16 cellular contexts compared by ENCODE assay signal in the genomic region with DNA sequence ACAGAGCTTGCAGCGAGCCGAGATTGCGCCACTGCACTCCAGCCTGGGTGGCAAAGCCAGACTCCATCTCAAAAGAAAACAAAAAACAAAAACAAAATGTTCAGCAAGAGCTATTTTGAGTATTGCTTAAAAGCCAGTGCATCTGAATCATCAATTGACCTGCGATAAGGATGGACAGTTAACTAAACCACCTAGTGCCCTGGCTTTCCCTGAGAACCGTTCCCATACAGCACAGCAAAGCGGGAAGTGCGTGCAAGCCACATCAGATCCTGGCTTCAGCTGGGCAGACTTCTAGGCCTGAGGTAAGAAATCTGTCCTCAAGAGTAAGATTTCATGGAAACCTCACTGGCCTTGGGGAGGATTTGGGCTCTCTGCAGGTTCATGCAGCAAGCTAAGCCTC.
"Had no signal": no experiment of that assay in that cellular context is flagged by ENCODE, and none has a peak within 500 bp of the region (broad histone marks: within the 10 kb centered on the region; RNA-seq: fewer than 3 reads in every experiment).

No MANE protein-coding gene starts in this region.

- H3K4me3 ChIP-seq: heart right ventricle, left lung, pancreas had no signal

- H3K27ac Mint-ChIP-seq: activated CD4-positive, alpha-beta memory T cell treated with anti-CD3 and anti-CD28 coated beads for 36 hours had no signal

- H3K36me3 Mint-ChIP-seq: activated CD4-positive, alpha-beta memory T cell treated with anti-CD3 and anti-CD28 coated beads for 36 hours; stimulated activated memory B cell treated with anti-CD40 and anti-IgM and Interleukin-4, amounts not matched to agents 10 μg/mL and 1 μg/mL and 100 μg/mL, for 72 hours had no signal

- H3K36me3 ChIP-seq: heart right ventricle, left lung, neutrophil, pancreas had no signal

- H3K4me3 Mint-ChIP-seq: stimulated activated memory B cell treated with anti-CD40 and anti-IgM and Interleukin-4, amounts not matched to agents 10 μg/mL and 1 μg/mL and 100 μg/mL, for 72 hours had no signal

- DNase-seq: activated B cell treated with CpG ODN at 0.5 μM for 24 hours; activated CD4-positive, alpha-beta memory T cell treated with anti-CD3 and anti-CD28 coated beads for 36 hours; activated CD4-positive, alpha-beta T cell treated with anti-CD3 and anti-CD28 coated beads for 4 hours; activated effector memory CD4-positive, alpha-beta T cell treated with Interleukin-2 at 50 U/mL for 16 hours; activated naive CD4-positive, alpha-beta T cell treated with anti-CD3 and anti-CD28 coated beads, Interleukin-2, amount 50 U/mL, for 16 hours; activated T-cell treated with anti-CD3 and anti-CD28 coated beads, Interleukin-2, amount 50 U/mL, for 4 hours; cerebellar nuclear complex; cortex of kidney; heart right ventricle; left lung; pancreas; stimulated activated CD4-positive, alpha-beta T cell treated with anti-CD3 and anti-CD28 coated beads, Interleukin-4, amount 100 ng/mL, for 4 hours had no signal

- H3K4me1 ChIP-seq: pancreas had no signal

- H3K9me3 Mint-ChIP-seq: activated B cell treated with CpG ODN at 0.5 μM for 24 hours; activated CD4-positive, alpha-beta memory T cell treated with anti-CD3 and anti-CD28 coated beads for 36 hours; activated T-cell treated with anti-CD3 and anti-CD28 coated beads, Interleukin-2, amount 50 U/mL, for 4 hours; stimulated activated memory B cell treated with anti-CD40 and anti-IgM and Interleukin-4, amounts not matched to agents 10 μg/mL and 1 μg/mL and 100 μg/mL, for 72 hours; T-helper 2 cell treated with Interferon-gamma antibody and Interleukin-4, amounts not matched to agents 5 μg/mL and 100 μg/mL, for 36 hours had no signal

- H3K9me3 ChIP-seq: heart right ventricle, left lung, neutrophil, pancreas had no signal

- H3K27me3 ChIP-seq: heart right ventricle, left lung, neutrophil, pancreas had no signal

- H3K27me3 Mint-ChIP-seq: activated B cell treated with CpG ODN at 0.5 μM for 24 hours; activated CD4-positive, alpha-beta memory T cell treated with anti-CD3 and anti-CD28 coated beads for 36 hours; stimulated activated memory B cell treated with anti-CD40 and anti-IgM and Interleukin-4, amounts not matched to agents 10 μg/mL and 1 μg/mL and 100 μg/mL, for 72 hours had no signal

- H3K27ac ChIP-seq: heart right ventricle, left lung, neutrophil, pancreas had no signal

- ATAC-seq: activated T-cell treated with anti-CD3 and anti-CD28 coated beads, Interleukin-2, amount 50 U/mL, for 4 hours; heart right ventricle; left lung; pancreas; sciatic nerve; stimulated activated memory B cell treated with anti-CD40 and anti-IgM and Interleukin-4, amounts not matched to agents 10 μg/mL and 1 μg/mL and 100 μg/mL, for 72 hours had no signal
